In genomic region chrX:70549429-70549828, GRCh38 we compare ENCODE assay signal across 19 cellular contexts.
DNase-seq lines count a peak whose midpoint lies in the region; ATAC-seq and TF ChIP-seq lines count a peak whose summit lies in the region.
"Had no signal": no experiment of that assay in that cellular context is flagged by ENCODE, and none has a peak within 500 bp of the region (broad histone marks: within the 10 kb centered on the region; RNA-seq: fewer than 3 reads in every experiment).

No MANE protein-coding gene starts in this region.

- H3K27me3 ChIP-seq in left lung (no peaks in the 10 kb centered on the region), upper lobe of right lung (no peaks in the 10 kb centered on the region)
- H3K27me3 ChIP-seq: BE2C had no signal

- no peaks in the 10 kb centered on the region for H3K36me3 ChIP-seq in left lung
- H3K36me3 ChIP-seq in upper lobe of right lung = no peaks in the 10 kb centered on the region
- H3K36me3 ChIP-seq: BE2C; BLaER1 treated with 17β-estradiol and CSF1 and Interleukin-3, amounts not matched to agents 10 nM and 100 nM; HAP-1 had no signal

- DNase-seq in KBM-7 = peak; percentile 32
- DNase-seq in astrocyte of the hippocampus (ENCODE audit: low read depth, low spot score) = peak; percentile 0
- no peak for DNase-seq in left lung
- DNase-seq in upper lobe of right lung = no peak
- no peak for DNase-seq in NCI-H69 (lab: John Stamatoyannopoulos, UW)
- DNase-seq in NCI-H1105 treated with DMSO at 0.1 percent for 48 hours (lab: John Stamatoyannopoulos, UW) = no peak
- no peak for DNase-seq in Ammon's horn (ENCODE audit: low spot score)
- DNase-seq: BE2C; Calu3; CD4-positive, alpha-beta T cell; COR-L47; DMS53; DMS79 treated with DMSO at 0.1 percent for 48 hours; GF-D8; GOT3; HFFc6 had no signal

- intact Hi-C loops in left lung (cut with DNase I) = no loop called here
- intact Hi-C loops in upper lobe of right lung (cut with DNase I) = no loop called here

- peak; percentile 44 for ATAC-seq in left lung
- peak; percentile 53 for ATAC-seq in upper lobe of right lung

- H3K9me3 ChIP-seq in left lung (no peaks in the 10 kb centered on the region), upper lobe of right lung (no peaks in the 10 kb centered on the region)
- H3K9me3 ChIP-seq: BE2C, HAP-1 had no signal

- H3K27ac ChIP-seq in left lung (no peak overlapping the region), upper lobe of right lung (no peak overlapping the region)
- H3K27ac ChIP-seq: 22Rv1; BLaER1 treated with 17β-estradiol and CSF1 and Interleukin-3, amounts not matched to agents 10 nM and 100 nM had no signal

- H3K4me3 ChIP-seq in left lung = no peak overlapping the region
- no peak overlapping the region for H3K4me3 ChIP-seq in upper lobe of right lung
- H3K4me3 ChIP-seq: BLaER1 treated with 17β-estradiol and CSF1 and Interleukin-3, amounts not matched to agents 10 nM and 100 nM; HAP-1 had no signal

- in situ Hi-C loops in KBM-7 (cut with MboI; ENCODE audit: low pct_unique_long_range_greater_than_20kb, low sequenced_read_pairs) = no loop called here

- TF ChIP-seq CTCF in left lung (IDR thresholded peaks at IDR 0.05) (no peak), upper lobe of right lung (IDR thresholded peaks at IDR 0.05) (no peak)

- H3K4me1 ChIP-seq in left lung = no peaks in the 10 kb centered on the region
- no peaks in the 10 kb centered on the region for H3K4me1 ChIP-seq in upper lobe of right lung
- H3K4me1 ChIP-seq: BE2C had no signal

Comparison
In these comparisons a context has a peak if more than half of its experiments do, and no peak if none do; other contexts are left out.
1. DNase-seq: peak in KBM-7 (single experiment) and astrocyte of the hippocampus (single experiment); none in left lung (0 of 2), upper lobe of right lung (single experiment), NCI-H69 (single experiment), NCI-H1105 treated with DMSO at 0.1 percent for 48 hours (single experiment) and Ammon's horn (single experiment).